Comparison of ENCODE assay signal across 34 cellular contexts in the genomic region with DNA sequence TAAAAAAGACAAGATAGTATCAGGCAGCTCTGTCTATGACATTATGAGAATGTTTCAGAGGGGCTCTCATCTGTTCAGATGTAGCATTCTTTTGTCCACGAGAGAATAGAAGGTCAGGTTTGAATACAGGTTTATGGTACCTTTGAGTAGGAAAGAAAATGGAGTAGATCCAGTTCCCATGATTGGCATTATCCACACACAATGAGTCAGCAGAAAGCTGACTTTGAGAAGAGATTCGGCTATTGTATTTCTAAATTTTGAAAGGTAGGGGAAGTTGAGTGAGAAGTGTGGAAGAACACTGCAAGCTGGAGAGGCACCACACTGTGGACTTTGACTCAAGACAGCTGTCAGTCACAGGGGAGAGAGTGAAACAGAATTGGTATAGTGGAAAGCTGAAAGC.
"Had no signal": no experiment of that assay in that cellular context is flagged by ENCODE, and none has a peak within 500 bp of the region (broad histone marks: within the 10 kb centered on the region; RNA-seq: fewer than 3 reads in every experiment).

No MANE protein-coding gene starts in this region.

- H3K4me3 Mint-ChIP-seq: activated CD4-positive, alpha-beta memory T cell treated with anti-CD3 and anti-CD28 coated beads, Interleukin-2, amount 10 ng/mL, durations not matched to agents 7 days and 5 days; activated CD8-positive, alpha-beta memory T cell treated with anti-CD3 and anti-CD28 coated beads, Interleukin-2, amount 10 ng/mL, durations not matched to agents 7 days and 5 days; activated naive CD4-positive, alpha-beta T cell treated with anti-CD3 and anti-CD28 coated beads, Interleukin-2, amount 10 ng/mL, durations not matched to agents 7 days and 5 days; activated naive CD8-positive, alpha-beta T cell; activated naive CD8-positive, alpha-beta T cell treated with anti-CD3 and anti-CD28 coated beads, Interleukin-2, amount 50 U/mL, for 24 hours; brain had no signal

- H3K36me3 ChIP-seq: WERI-Rb-1 had no signal

- ATAC-seq: activated CD8-positive, alpha-beta memory T cell treated with anti-CD3 and anti-CD28 coated beads, Interleukin-2, amount 10 ng/mL, durations not matched to agents 7 days and 5 days; activated naive CD8-positive, alpha-beta T cell treated with anti-CD3 and anti-CD28 coated beads, Interleukin-2, amount 50 U/mL, for 24 hours had no signal

- H3K9me3 Mint-ChIP-seq: activated CD4-positive, alpha-beta memory T cell treated with anti-CD3 and anti-CD28 coated beads, Interleukin-2, amount 10 ng/mL, durations not matched to agents 7 days and 5 days had no signal

- H3K27ac ChIP-seq: WERI-Rb-1 had no signal

- H3K27ac Mint-ChIP-seq: activated CD4-positive, alpha-beta memory T cell treated with anti-CD3 and anti-CD28 coated beads, Interleukin-2, amount 10 ng/mL, durations not matched to agents 7 days and 5 days; activated CD8-positive, alpha-beta memory T cell treated with anti-CD3 and anti-CD28 coated beads, Interleukin-2, amount 10 ng/mL, durations not matched to agents 7 days and 5 days; activated naive CD4-positive, alpha-beta T cell treated with anti-CD3 and anti-CD28 coated beads, Interleukin-2, amount 10 ng/mL, durations not matched to agents 7 days and 5 days; activated naive CD8-positive, alpha-beta T cell; activated naive CD8-positive, alpha-beta T cell treated with anti-CD3 and anti-CD28 coated beads, Interleukin-2, amount 50 U/mL, for 24 hours; brain had no signal

- H3K27me3 Mint-ChIP-seq: activated CD4-positive, alpha-beta memory T cell treated with anti-CD3 and anti-CD28 coated beads, Interleukin-2, amount 10 ng/mL, durations not matched to agents 7 days and 5 days; activated CD8-positive, alpha-beta memory T cell treated with anti-CD3 and anti-CD28 coated beads, Interleukin-2, amount 10 ng/mL, durations not matched to agents 7 days and 5 days; activated naive CD4-positive, alpha-beta T cell treated with anti-CD3 and anti-CD28 coated beads, Interleukin-2, amount 10 ng/mL, durations not matched to agents 7 days and 5 days; activated naive CD8-positive, alpha-beta T cell; activated naive CD8-positive, alpha-beta T cell treated with anti-CD3 and anti-CD28 coated beads, Interleukin-2, amount 50 U/mL, for 24 hours; brain had no signal

- FAIRE-seq: bronchial epithelial cell had no signal

- H3K4me1 Mint-ChIP-seq: activated CD4-positive, alpha-beta memory T cell treated with anti-CD3 and anti-CD28 coated beads, Interleukin-2, amount 10 ng/mL, durations not matched to agents 7 days and 5 days; activated CD8-positive, alpha-beta memory T cell treated with anti-CD3 and anti-CD28 coated beads, Interleukin-2, amount 10 ng/mL, durations not matched to agents 7 days and 5 days; activated naive CD4-positive, alpha-beta T cell treated with anti-CD3 and anti-CD28 coated beads, Interleukin-2, amount 10 ng/mL, durations not matched to agents 7 days and 5 days; activated naive CD8-positive, alpha-beta T cell treated with anti-CD3 and anti-CD28 coated beads, Interleukin-2, amount 50 U/mL, for 24 hours; brain had no signal

- H3K36me3 Mint-ChIP-seq: activated CD8-positive, alpha-beta memory T cell treated with anti-CD3 and anti-CD28 coated beads, Interleukin-2, amount 10 ng/mL, durations not matched to agents 7 days and 5 days; activated naive CD4-positive, alpha-beta T cell treated with anti-CD3 and anti-CD28 coated beads, Interleukin-2, amount 10 ng/mL, durations not matched to agents 7 days and 5 days; activated naive CD8-positive, alpha-beta T cell; brain had no signal

- DNase-seq: activated CD4-positive, alpha-beta memory T cell treated with anti-CD3 and anti-CD28 coated beads, Interleukin-2, amount 10 ng/mL, durations not matched to agents 7 days and 5 days; activated CD4-positive, alpha-beta T cell treated with anti-CD3 and anti-CD28 coated beads for 1 hour; activated CD4-positive, alpha-beta T cell treated with anti-CD3 and anti-CD28 coated beads for 48 hours; activated CD4-positive, CD25-positive, alpha-beta regulatory T cell; activated CD8-positive, alpha-beta memory T cell treated with anti-CD3 and anti-CD28 coated beads for 24 hours; activated CD8-positive, alpha-beta memory T cell treated with anti-CD3 and anti-CD28 coated beads, Interleukin-2, amount 10 ng/mL, durations not matched to agents 7 days and 5 days; activated CD8-positive, alpha-beta memory T cell treated with anti-CD3 and anti-CD28 coated beads, Interleukin-2, amount 50 U/mL, for 48 hours; activated effector memory CD4-positive, alpha-beta T cell treated with Interleukin-2 at 50 U/mL for 16 hours; activated naive CD4-positive, alpha-beta T cell treated with anti-CD3 and anti-CD28 coated beads, Interleukin-2, amount 10 ng/mL, durations not matched to agents 7 days and 5 days; activated naive CD8-positive, alpha-beta T cell treated with anti-CD3 and anti-CD28 coated beads, Interleukin-2, amount 50 U/mL, for 24 hours; activated T-cell treated with anti-CD3 and anti-CD28 coated beads, Interleukin-2, amount 50 U/mL, for 48 hours; anterior cingulate cortex; caudate nucleus; cerebellar nuclear complex; MM.1S; MV-4-11; NCI-H1092; NCI-H1436 treated with DMSO at 0.1 percent for 48 hours; NCI-H1694 treated with DMSO at 0.1 percent for 48 hours; NCI-H2029; NCI-H226; NCI-H510A; NCI-H526; NCI-H748 treated with DMSO at 0.1 percent for 48 hours; NK-92 treated with Interleukin-12 subunit alpha and Interleukin-12 subunit beta, amount 100 ng/mL, for 24 hours; Right ventricle myocardium superior; SW 1271; T-helper 1 cell; T-helper 2 cell; T-helper 9 cell; WERI-Rb-1 had no signal
